Comparison of ENCODE assay signal across 9 cellular contexts in genomic region chr6:95923518-95923917, GRCh38.
DNase-seq lines count a peak whose midpoint lies in the region; ATAC-seq and TF ChIP-seq lines count a peak whose summit lies in the region.
"Had no signal": no experiment of that assay in that cellular context is flagged by ENCODE, and none has a peak within 500 bp of the region (broad histone marks: within the 10 kb centered on the region; RNA-seq: fewer than 3 reads in every experiment).

No MANE protein-coding gene starts in this region.

- DNase-seq in MCF 10A (ENCODE audit: unreplicated experiment): peak; percentile 41
- no peak for DNase-seq in breast epithelium (ENCODE audit: low spot score in 2 of 2)
- no peak for DNase-seq in astrocyte of the cerebellum (ENCODE audit: low read depth)
- no peak for DNase-seq in type B pancreatic cell (ENCODE audit: extremely low spot score, unreplicated experiment)
- no peak for DNase-seq in NCI-H2171 treated with DMSO at 0.1 percent for 48 hours (lab: John Stamatoyannopoulos, UW)
- no peak for DNase-seq in NCI-H2081 treated with DMSO at 0.1 percent for 48 hours (lab: John Stamatoyannopoulos, UW)
- DNase-seq in SHP77 treated with DMSO at 0.1 percent for 48 hours (lab: John Stamatoyannopoulos, UW): no peak
- DNase-seq: cortex of kidney had no signal

- H3K27ac ChIP-seq in breast epithelium: no peak overlapping the region

- CTCF ChIA-PET in MCF 10A (lab: Yijun Ruan, JAX): no interaction called here

- POLR2A ChIA-PET in MCF 10A (lab: Yijun Ruan, JAX): no interaction called here

- H3K4me1 Mint-ChIP-seq in MCF 10A (ENCODE audit: insufficient read depth, unreplicated experiment) (no peaks in the 10 kb centered on the region), type B pancreatic cell (ENCODE audit: unreplicated experiment) (no peaks in the 10 kb centered on the region)

- H3K27me3 Mint-ChIP-seq in MCF 10A (ENCODE audit: insufficient read depth, unreplicated experiment) (peaks cover 44% of the 10 kb centered on the region), type B pancreatic cell (no peaks in the 10 kb centered on the region)

- intact Hi-C loops in MCF 10A (cut with micrococcal nuclease): loop anchor here (2.0 kb wide), 1 partner anchor 493 kb away; no protein-coding TSS in a partner anchor
- intact Hi-C loops in breast epithelium (cut with DNase I; ENCODE audit: low total_unique reads): no loop called here

- H3K4me1 ChIP-seq in breast epithelium: no peaks in the 10 kb centered on the region

- H3K36me3 Mint-ChIP-seq in MCF 10A (ENCODE audit: insufficient read depth, unreplicated experiment) (no peaks in the 10 kb centered on the region), type B pancreatic cell (no peaks in the 10 kb centered on the region)

- BruUV-seq in MCF 10A (replicated peaks; lab: Mats Ljungman, UMichigan): no TSS peak

- ATAC-seq in HG03196 (IDR thresholded peaks at IDR 0.05; ENCODE audit: unreplicated experiment): peak; percentile 58

- TF ChIP-seq POLR2A in breast epithelium (IDR thresholded peaks at IDR 0.05): no peak

- peak; percentile 25 for TF ChIP-seq CTCF in MCF 10A (IDR thresholded peaks at IDR 0.05; ENCODE audit: unreplicated experiment)
- no peak for TF ChIP-seq CTCF in breast epithelium (IDR thresholded peaks at IDR 0.05)
- peak; percentile 40 for TF ChIP-seq CTCF in astrocyte of the cerebellum (IDR thresholded peaks at IDR 0.05; ENCODE audit: low read depth, low read length, missing control alignments)
- peak; percentile 64 for TF ChIP-seq CTCF in type B pancreatic cell (conservative IDR thresholded peaks at IDR 0.05)

- in situ Hi-C loops in astrocyte of the cerebellum (cut with HindIII; ENCODE audit: low sequenced_read_pairs): no loop called here

- H3K4me3 Mint-ChIP-seq in MCF 10A (ENCODE audit: unreplicated experiment) (no peak overlapping the region), type B pancreatic cell (no peak overlapping the region)

- H3K36me3 ChIP-seq in breast epithelium: no peaks in the 10 kb centered on the region

- H3K9me3 ChIP-seq in breast epithelium: no peaks in the 10 kb centered on the region

- H3K4me3 ChIP-seq in breast epithelium (no peak overlapping the region), astrocyte of the cerebellum (ENCODE audit: low read depth, low read length) (no peak overlapping the region)

- H3K27ac Mint-ChIP-seq in MCF 10A (ENCODE audit: low read depth, unreplicated experiment) (no peak overlapping the region), type B pancreatic cell (no peak overlapping the region)

- H3K9me3 Mint-ChIP-seq in MCF 10A (ENCODE audit: unreplicated experiment) (no peaks in the 10 kb centered on the region), type B pancreatic cell (no peaks in the 10 kb centered on the region)

- H3K27me3 ChIP-seq in breast epithelium: no peaks in the 10 kb centered on the region

Comparison
In these comparisons a context has a peak if more than half of its experiments do, and no peak if none do; other contexts are left out.
1. CTCF ChIP-seq: peak in MCF 10A (single experiment), astrocyte of the cerebellum (single experiment) and type B pancreatic cell (single experiment); none in breast epithelium (0 of 3).